Comparison of ENCODE assay signal across 23 cellular contexts in genomic region chr19:17929056-17929455, GRCh38. TPM values are rescaled to one million over a fixed set of nuclear protein-coding genes. Genes with fewer than 3 reads are reported as not detected.
"Had no signal": no experiment of that assay in that cellular context is flagged by ENCODE, and none has a peak within 500 bp of the region (broad histone marks: within the 10 kb centered on the region; RNA-seq: fewer than 3 reads in every experiment).

No MANE protein-coding gene starts in this region.

- H3K27ac ChIP-seq: heart left ventricle, left ventricle myocardium inferior, prostate gland, right atrium auricular region, skin epidermis, suprapubic skin, transverse colon had no signal

- H3K36me3 ChIP-seq: heart left ventricle, left ventricle myocardium inferior, prostate gland, right atrium auricular region, suprapubic skin, transverse colon had no signal

- H3K27ac Mint-ChIP-seq: activated CD4-positive, alpha-beta T cell treated with anti-CD3 and anti-CD28 coated beads, Interleukin-2, amount 10 ng/mL, durations not matched to agents 24 days and 14 days; activated CD8-positive, alpha-beta T cell treated with anti-CD3 and anti-CD28 coated beads, Interleukin-2, amount 10 ng/mL, durations not matched to agents 7 days and 5 days; activated naive CD4-positive, alpha-beta T cell treated with anti-CD3 and anti-CD28 coated beads, Interleukin-2, amount 50 U/mL, for 72 hours; activated T-cell treated with anti-CD3 and anti-CD28 coated beads, Interleukin-2, amount 50 U/mL, for 72 hours; stimulated activated naive CD8-positive, alpha-beta T cell treated with anti-CD3 and anti-CD28 coated beads, Interleukin-15, amount 100 ng/mL, for 72 hours had no signal

- H3K9me3 ChIP-seq: heart left ventricle, left ventricle myocardium inferior, prostate gland, right atrium auricular region, suprapubic skin, transverse colon had no signal

- H3K4me3 Mint-ChIP-seq: activated CD4-positive, alpha-beta T cell treated with anti-CD3 and anti-CD28 coated beads, Interleukin-2, amount 10 ng/mL, durations not matched to agents 24 days and 14 days; activated CD8-positive, alpha-beta T cell treated with anti-CD3 and anti-CD28 coated beads, Interleukin-2, amount 10 ng/mL, durations not matched to agents 7 days and 5 days; stimulated activated naive CD8-positive, alpha-beta T cell treated with anti-CD3 and anti-CD28 coated beads, Interleukin-15, amount 100 ng/mL, for 72 hours had no signal

- H3K27me3 Mint-ChIP-seq: stimulated activated naive CD8-positive, alpha-beta T cell treated with anti-CD3 and anti-CD28 coated beads, Interleukin-15, amount 100 ng/mL, for 72 hours had no signal

- H3K27me3 ChIP-seq: heart left ventricle, right atrium auricular region, suprapubic skin, transverse colon had no signal

- DNase-seq: activated CD4-positive, alpha-beta T cell treated with anti-CD3 and anti-CD28 coated beads, Interleukin-2, amount 10 ng/mL, durations not matched to agents 24 days and 14 days; activated CD8-positive, alpha-beta T cell treated with anti-CD3 and anti-CD28 coated beads, Interleukin-2, amount 10 ng/mL, durations not matched to agents 7 days and 5 days; activated gamma-delta T cell; activated T-cell treated with anti-CD3 and anti-CD28 coated beads, Interleukin-2, amount 50 U/mL, for 72 hours; cerebellar nuclear complex; cortex of kidney; heart left ventricle; kidney glomerular epithelial cell; left ventricle myocardium inferior; stimulated activated CD4-positive, alpha-beta T cell treated with anti-CD3 and anti-CD28 coated beads, Interleukin-15, amount 100 ng/mL, for 24 hours; stimulated activated CD4-positive, alpha-beta T cell treated with anti-CD3 and anti-CD28 coated beads, Interleukin-2, amount 100 ng/mL, for 48 hours; stimulated activated naive CD8-positive, alpha-beta T cell treated with anti-CD3 and anti-CD28 coated beads, Interleukin-15, amount 100 ng/mL, for 72 hours; T1000; transverse colon had no signal

- H3K9me3 Mint-ChIP-seq: activated T-cell treated with anti-CD3 and anti-CD28 coated beads, Interleukin-2, amount 50 U/mL, for 72 hours; stimulated activated naive CD8-positive, alpha-beta T cell treated with anti-CD3 and anti-CD28 coated beads, Interleukin-15, amount 100 ng/mL, for 72 hours had no signal

- H3K4me3 ChIP-seq: heart left ventricle, left ventricle myocardium inferior, prostate gland, right atrium auricular region, skin epidermis, suprapubic skin, transverse colon had no signal

- ATAC-seq: activated CD8-positive, alpha-beta T cell treated with anti-CD3 and anti-CD28 coated beads, Interleukin-2, amount 10 ng/mL, durations not matched to agents 7 days and 5 days; activated naive CD4-positive, alpha-beta T cell treated with anti-CD3 and anti-CD28 coated beads, Interleukin-2, amount 50 U/mL, for 72 hours; heart left ventricle; stimulated activated naive CD8-positive, alpha-beta T cell treated with anti-CD3 and anti-CD28 coated beads, Interleukin-15, amount 100 ng/mL, for 72 hours had no signal

RNA-seq across cellular contexts. Expression of gene KCNN1, which starts 37.9 kb away (rescaled TPM):
- total RNA-seq: activated CD4-positive, alpha-beta T cell treated with anti-CD3 and anti-CD28 coated beads, Interleukin-2, amount 10 ng/mL, durations not matched to agents 24 days and 14 days; activated CD8-positive, alpha-beta T cell treated with anti-CD3 and anti-CD28 coated beads, Interleukin-2, amount 10 ng/mL, durations not matched to agents 7 days and 5 days; bronchial epithelial cell; myocyte; osteocyte had no signal

RNA-seq across cellular contexts. Expression of gene SLC5A5, which starts 57.3 kb away (rescaled TPM):
- total RNA-seq: heart left ventricle, left ventricle myocardium inferior, myocyte, osteocyte, right atrium auricular region, suprapubic skin, transverse colon had no signal
- polyA plus RNA-seq: heart left ventricle, neural cell had no signal
